Comparison of ENCODE assay signal across 14 cellular contexts in the genomic region with DNA sequence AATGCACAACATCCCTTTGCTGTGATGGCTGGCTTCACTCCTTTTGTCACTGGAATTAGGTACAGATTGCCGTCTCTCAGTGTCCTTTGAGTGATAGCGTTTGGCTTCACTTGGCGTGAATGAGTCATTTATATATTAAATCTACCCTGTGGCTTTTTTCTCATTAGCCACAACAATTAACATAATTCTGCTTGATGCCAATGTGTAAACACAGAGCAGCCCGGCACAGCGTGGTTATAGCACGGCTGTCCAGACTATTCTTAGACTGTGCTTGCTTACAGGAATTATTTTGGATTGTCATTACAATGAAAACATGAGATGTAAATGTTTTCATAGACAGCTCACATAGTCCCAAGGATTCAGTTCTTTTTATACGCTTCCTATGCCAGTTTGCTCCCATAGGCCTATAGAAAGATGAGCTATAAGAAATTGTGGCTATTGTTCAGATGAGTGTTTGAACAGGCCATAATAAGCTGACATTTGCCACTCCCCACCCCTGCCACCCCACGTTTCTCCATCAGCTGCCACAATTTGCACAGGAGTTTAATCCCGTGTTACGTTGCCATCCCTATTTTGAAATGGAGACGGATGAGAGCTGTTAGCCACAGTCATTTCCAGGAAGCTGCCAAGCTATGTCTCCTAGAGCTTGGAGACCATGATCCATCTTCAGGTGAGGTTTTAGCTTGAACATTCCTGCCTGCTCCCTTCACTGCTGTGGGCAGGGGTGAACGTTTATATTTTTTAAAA.
A peak's percentile ranks its signal among the peaks of the same experiment; 100 is the strongest.
DNase-seq lines count a peak whose midpoint lies in the region; TF ChIP-seq lines count a peak whose summit lies in the region.
"Had no signal": no experiment of that assay in that cellular context is flagged by ENCODE, and none has a peak within 500 bp of the region (broad histone marks: within the 10 kb centered on the region; RNA-seq: fewer than 3 reads in every experiment).

No MANE protein-coding gene starts in this region.

- 86 to 87% methylated on average over 6 to 10 of the region's 12 CpGs for WGBS in mesodermal cell (ENCODE audit: insufficient coverage in 2 of 2), 2 experiments

- H3K9me2 ChIP-seq in OCI-LY7 (ENCODE audit: insufficient read depth, low read length), result no peaks in the 10 kb centered on the region

- H3K4me3 ChIP-seq in mesodermal cell (ENCODE audit: extremely low read depth, insufficient read depth, low read length, poor library complexity, severe bottlenecking) (no peak overlapping the region), OCI-LY7 (ENCODE audit: low read depth, low read length, poor library complexity, severe bottlenecking) (no peak overlapping the region)
- H3K4me3 ChIP-seq in effector memory CD4-positive, alpha-beta T cell (ENCODE audit: insufficient read depth, low read depth, low read length, poor library complexity, severe bottlenecking), result no peak overlapping the region
- H3K4me3 ChIP-seq: thoracic aorta had no signal

- TF ChIP-seq CTCF in OCI-LY7 (conservative IDR thresholded peaks at IDR 0.05; ENCODE audit: low read length), result no peak

- CTCF ChIA-PET in OCI-LY7 (lab: Charles Lee; ENCODE audit: unreplicated experiment), result no interaction called here

- H3K9me3 ChIP-seq in mesodermal cell (ENCODE audit: control insufficient read depth, low read length) (no peaks in the 10 kb centered on the region), OCI-LY7 (ENCODE audit: low read length) (no peaks in the 10 kb centered on the region)
- H3K9me3 ChIP-seq in effector memory CD4-positive, alpha-beta T cell (ENCODE audit: control insufficient read depth, low read length), result no peaks in the 10 kb centered on the region
- H3K9me3 ChIP-seq: thoracic aorta had no signal

- no peaks in the 10 kb centered on the region for H3K36me3 ChIP-seq in mesodermal cell (ENCODE audit: control insufficient read depth, insufficient read depth, low read length)
- no peaks in the 10 kb centered on the region for H3K36me3 ChIP-seq in OCI-LY7 (ENCODE audit: insufficient read depth, low read length)
- no peaks in the 10 kb centered on the region for H3K36me3 ChIP-seq in effector memory CD4-positive, alpha-beta T cell (ENCODE audit: control insufficient read depth, insufficient read depth, low read length)
- H3K36me3 ChIP-seq: thoracic aorta had no signal

- DNase-seq in Daoy (ENCODE audit: low read depth) (peak; percentile 51), NCI-H146 (lab: John Stamatoyannopoulos, UW) (peak; percentile 94), SHP77 treated with DMSO at 0.1 percent for 48 hours (lab: John Stamatoyannopoulos, UW) (peak; percentile 94), ecto neural progenitor cell (ENCODE audit: low spot score) (no peak), OCI-LY7 (ENCODE audit: low spot score) (no peak)
- DNase-seq in effector memory CD4-positive, alpha-beta T cell, result no peak
- DNase-seq: left cardiac atrium; naive thymus-derived CD8-positive, alpha-beta T cell; NCI-H524; RPMI8226; stimulated activated CD4-positive, alpha-beta T cell treated with anti-CD3 and anti-CD28 coated beads, Interleukin-1b, Interleukin-23, amount 100 ng/mL, for 48 hours; T-helper 2 cell had no signal

- intact Hi-C loops in OCI-LY7 (cut with micrococcal nuclease; ENCODE audit: unreplicated experiment), result no loop called here

- H3K4me2 ChIP-seq in OCI-LY7 (ENCODE audit: low read length), result no peak overlapping the region

- no peaks in the 10 kb centered on the region for H3K79me2 ChIP-seq in OCI-LY7 (ENCODE audit: insufficient read depth, low read depth, low read length)

- H4K20me1 ChIP-seq in OCI-LY7 (ENCODE audit: insufficient read depth, low read length), result no peaks in the 10 kb centered on the region

- no peak overlapping the region for H2AFZ ChIP-seq in OCI-LY7 (ENCODE audit: low read length)

- peaks cover 22% of the 10 kb centered on the region for H3K4me1 ChIP-seq in mesodermal cell (ENCODE audit: control insufficient read depth, insufficient read depth, low read length, poor library complexity, severe bottlenecking)
- H3K4me1 ChIP-seq in OCI-LY7 (ENCODE audit: insufficient read depth, low read length, poor library complexity, severe bottlenecking), result peaks cover 17% of the 10 kb centered on the region
- H3K4me1 ChIP-seq in effector memory CD4-positive, alpha-beta T cell (ENCODE audit: control insufficient read depth, insufficient read depth, low read length, poor library complexity, severe bottlenecking), result no peaks in the 10 kb centered on the region

- H3K27me3 ChIP-seq in effector memory CD4-positive, alpha-beta T cell (replicated peaks; ENCODE audit: control insufficient read depth, insufficient read depth, low read length, poor library complexity, severe bottlenecking), result no peaks in the 10 kb centered on the region

- BruUV-seq in OCI-LY7 (replicated peaks; lab: Mats Ljungman, UMichigan), result no TSS peak

- POLR2A ChIA-PET in OCI-LY7 (lab: Charles Lee), result interaction anchor here (0.7 kb wide), 1 partner anchor 12 kb away, joined by 3 read pairs; no protein-coding TSS in a partner anchor

- H3K27ac ChIP-seq in mesodermal cell (ENCODE audit: low read depth, low read length, severe bottlenecking) (peak overlapping the region; percentile 34), OCI-LY7 (ENCODE audit: low read depth, low read length, poor library complexity, severe bottlenecking) (no peak overlapping the region)
- no peak overlapping the region for H3K27ac ChIP-seq in effector memory CD4-positive, alpha-beta T cell (ENCODE audit: insufficient read depth, low read length, poor library complexity, severe bottlenecking)
- H3K27ac ChIP-seq: thoracic aorta had no signal

Comparison
In these comparisons a context has a peak if more than half of its experiments do, and no peak if none do; other contexts are left out.
1. DNase-seq: peak in Daoy (single experiment), NCI-H146 (single experiment) and SHP77 treated with DMSO at 0.1 percent for 48 hours (single experiment); none in ecto neural progenitor cell (single experiment), OCI-LY7 (single experiment) and effector memory CD4-positive, alpha-beta T cell (0 of 3).